Comparison of ENCODE assay signal across 8 cellular contexts in genomic region chrY:12662745-12663576, GRCh38. TPM values are rescaled to one million over a fixed set of nuclear protein-coding genes. Genes with fewer than 3 reads are reported as not detected.
DNase-seq lines count a peak whose midpoint lies in the region; ATAC-seq and TF ChIP-seq lines count a peak whose summit lies in the region.

No MANE protein-coding gene starts in this region.

- peaks cover 14% of the 10 kb centered on the region for H3K36me3 Mint-ChIP-seq in T-helper 1 cell treated with Interleukin-12 subunit alpha and Interleukin-12 subunit beta and Interleukin-4 antibody, amounts not matched to agents 30 μg/mL and 1 μg/mL, for 36 hours (ENCODE audit: low read depth)

- no peak overlapping the region for H2AFZ ChIP-seq in fibroblast of lung (ENCODE audit: low read length)

- DNase-seq in AG04450 (ENCODE audit: low read depth, low spot score) (no peak), HFF-Myc (ENCODE audit: extremely low read depth, low read depth) (no peak), fibroblast of lung (ENCODE audit: low read depth in 2 of 2) (peak in 1 of 2 donors; percentile 32), hepatic stellate cell (ENCODE audit: low spot score) (no peak), NCI-H1436 (lab: John Stamatoyannopoulos, UW) (no peak)
- DNase-seq in stimulated activated CD4-positive, alpha-beta T cell treated with anti-CD3 and anti-CD28 coated beads, Interleukin-12 subunit alpha, Interleukin-12 subunit beta, amount 100 ng/mL, for 48 hours (ENCODE audit: low read depth in 2 of 3, low spot score in 1 of 3): peak in 2 of 3 donors; percentile 30 to 44

- ATAC-seq in GM19395 (IDR thresholded peaks at IDR 0.05; ENCODE audit: unreplicated experiment): no peak

- peak overlapping the region; percentile 58 for H3K9ac ChIP-seq in fibroblast of lung (ENCODE audit: insufficient read depth, low read length)

- CTCF ChIA-PET in AG04450 (lab: Charles Lee): no interaction called here

- H3K79me2 ChIP-seq in fibroblast of lung (ENCODE audit: control insufficient read depth, insufficient read depth, low read length): peaks cover 9% of the 10 kb centered on the region

- H3K4me3 ChIP-seq in AG04450 (ENCODE audit: low read depth, low read length) (peak overlapping the region; percentile 82), HFF-Myc (replicated peaks; ENCODE audit: low read depth, low read length) (peak overlapping the region; percentile 77), fibroblast of lung (replicated peaks in 1 of 4; ENCODE audit: control extremely low read depth in 1 of 4, insufficient read depth in 1 of 4, low read depth in 3 of 4, low read length in 4 of 4) (peak overlapping the region; percentile 12 to 96 (median 62))

- no peak overlapping the region for H3K4me2 ChIP-seq in fibroblast of lung (ENCODE audit: extremely low read depth, insufficient read depth, low read length)

- no peaks in the 10 kb centered on the region for H3K27me3 ChIP-seq in AG04450 (ENCODE audit: control insufficient read depth, insufficient read depth, low read length)
- H3K27me3 ChIP-seq in fibroblast of lung (ENCODE audit: control insufficient read depth, insufficient read depth, low read length): no peaks in the 10 kb centered on the region

- POLR2A ChIA-PET in AG04450 (lab: Yijun Ruan, JAX): interaction anchor here (0.9 kb wide), 1 partner anchor 12 kb away, joined by 5 read pairs; no protein-coding TSS in a partner anchor

- H3K9me3 ChIP-seq in AG04450 (ENCODE audit: control insufficient read depth, insufficient read depth, low read length) (no peaks in the 10 kb centered on the region), fibroblast of lung (ENCODE audit: control insufficient read depth, insufficient read depth, low read depth, low read length) (no peaks in the 10 kb centered on the region)

- H3K27ac ChIP-seq in AG04450 (ENCODE audit: low read depth, low read length) (peak overlapping the region; percentile 80), fibroblast of lung (ENCODE audit: insufficient read depth, low read length) (peak overlapping the region; percentile 65)

- no peaks in the 10 kb centered on the region for H4K20me1 ChIP-seq in fibroblast of lung (ENCODE audit: control insufficient read depth, extremely low read depth, insufficient read depth, low read length)

- H3K27me3 Mint-ChIP-seq in T-helper 1 cell treated with Interleukin-12 subunit alpha and Interleukin-12 subunit beta and Interleukin-4 antibody, amounts not matched to agents 30 μg/mL and 1 μg/mL, for 36 hours (ENCODE audit: low read depth): no peaks in the 10 kb centered on the region

- no peaks in the 10 kb centered on the region for H3K36me3 ChIP-seq in fibroblast of lung (ENCODE audit: control insufficient read depth, insufficient read depth, low read length)

- no peak for TF ChIP-seq CTCF in AG04450 (IDR thresholded peaks at IDR 0.05; ENCODE audit: low read depth, low read length)
- no peak for TF ChIP-seq CTCF in HFF-Myc (IDR thresholded peaks at IDR 0.05; ENCODE audit: low read depth, low read length, missing control alignments)
- no peak for TF ChIP-seq CTCF in fibroblast of lung (conservative IDR thresholded peaks at IDR 0.05 in 1 of 2, IDR thresholded peaks at IDR 0.05 in 1 of 2; ENCODE audit: low read depth in 1 of 2, low read length in 2 of 2)

- H3K4me1 Mint-ChIP-seq in T-helper 1 cell treated with Interleukin-12 subunit alpha and Interleukin-12 subunit beta and Interleukin-4 antibody, amounts not matched to agents 30 μg/mL and 1 μg/mL, for 36 hours (ENCODE audit: low read depth): peaks cover 21% of the 10 kb centered on the region

- H3K4me3 Mint-ChIP-seq in T-helper 1 cell treated with Interleukin-12 subunit alpha and Interleukin-12 subunit beta and Interleukin-4 antibody, amounts not matched to agents 30 μg/mL and 1 μg/mL, for 36 hours: peak overlapping the region; percentile 99

- peak overlapping the region; percentile 99 for H3K27ac Mint-ChIP-seq in T-helper 1 cell treated with Interleukin-12 subunit alpha and Interleukin-12 subunit beta and Interleukin-4 antibody, amounts not matched to agents 30 μg/mL and 1 μg/mL, for 36 hours

- H3K9me3 Mint-ChIP-seq in T-helper 1 cell treated with Interleukin-12 subunit alpha and Interleukin-12 subunit beta and Interleukin-4 antibody, amounts not matched to agents 30 μg/mL and 1 μg/mL, for 36 hours: no peaks in the 10 kb centered on the region

- no peaks in the 10 kb centered on the region for H3K4me1 ChIP-seq in fibroblast of lung (ENCODE audit: control insufficient read depth, extremely low read depth, insufficient read depth, low read length)

RNA-seq across cellular contexts. Expression of gene USP9Y, which starts 38.1 kb away (rescaled TPM):
- polyA plus RNA-seq in AG04450 (2011; rRNA removed): 38.8 and 51.8 TPM in 2 replicates
- 48.8 and 60.5 TPM in 2 replicates for polyA minus RNA-seq in AG04450 (2011; rRNA and poly(A)+ RNA removed)
- 21.8 TPM in 1 of 2 replicates, not detected in the other for total RNA-seq in fibroblast of lung
- 39.6 TPM in 1 of 2 replicates, not detected in the other for polyA plus RNA-seq in fibroblast of lung
- 14.9 TPM in 1 of 2 replicates, not detected in the other for polyA plus RNA-seq in fibroblast of lung (2012)
- 16.1 TPM in 1 of 2 replicates, not detected in the other for polyA minus RNA-seq in fibroblast of lung (ENCODE audit: low replicate concordance)

Comparison
In these comparisons a context has a peak if more than half of its experiments do, and no peak if none do; other contexts are left out.
1. DNase-seq: peak in stimulated activated CD4-positive, alpha-beta T cell treated with anti-CD3 and anti-CD28 coated beads, Interleukin-12 subunit alpha, Interleukin-12 subunit beta, amount 100 ng/mL, for 48 hours (2 of 3); none in AG04450 (single experiment), HFF-Myc (single experiment), hepatic stellate cell (single experiment) and NCI-H1436 (single experiment).
2. Peak in every context shown above with its lines, with median percentiles within 50 percentile points of each other: H3K4me3 ChIP-seq.